ENCODE assay signal across 15 cellular contexts in the genomic region with DNA sequence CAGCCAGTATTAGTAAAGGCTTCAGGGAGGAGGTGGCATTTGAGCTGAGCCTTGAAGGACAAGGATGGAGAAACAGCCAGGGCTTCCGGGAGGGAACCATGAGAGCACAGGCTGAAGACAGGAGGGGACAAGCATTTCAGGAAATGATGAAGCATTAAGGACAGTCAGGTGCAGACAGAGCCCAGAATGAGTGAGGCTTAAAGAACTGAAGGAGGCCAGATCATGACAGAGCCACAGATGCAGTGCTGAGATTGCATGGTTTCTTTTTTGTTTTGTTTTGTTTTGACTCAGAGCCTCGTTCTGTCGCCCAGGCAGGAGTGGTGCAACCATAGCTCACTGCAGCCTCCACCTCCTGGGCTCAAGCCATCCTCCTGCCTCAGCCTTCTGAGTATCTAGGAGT.
DNase-seq lines count a peak whose midpoint lies in the region; ATAC-seq and TF ChIP-seq lines count a peak whose summit lies in the region.
"Had no signal": no experiment of that assay in that cellular context is flagged by ENCODE, and none has a peak within 500 bp of the region (broad histone marks: within the 10 kb centered on the region; RNA-seq: fewer than 3 reads in every experiment).

No MANE protein-coding gene starts in this region.

- no peak overlapping the region for H3K27ac ChIP-seq in brain microvascular endothelial cell
- H3K27ac ChIP-seq in sigmoid colon, result no peak overlapping the region
- H3K27ac ChIP-seq: BLaER1, gastroesophageal sphincter had no signal

- H3K27me3 ChIP-seq in brain microvascular endothelial cell (replicated peaks) (no peaks in the 10 kb centered on the region), sigmoid colon (peaks cover 0 to 4% (median 0%) of the 10 kb centered on the region in 3 donors)
- H3K27me3 ChIP-seq: BLaER1 had no signal

- TF ChIP-seq CTCF in brain microvascular endothelial cell (IDR thresholded peaks at IDR 0.05; ENCODE audit: low read depth, low read length, missing control alignments) (no peak), sigmoid colon (IDR thresholded peaks at IDR 0.05) (no peak)

- no peak overlapping the region for H3K4me3 ChIP-seq in brain microvascular endothelial cell (ENCODE audit: low read depth, low read length)
- no peak overlapping the region for H3K4me3 ChIP-seq in sigmoid colon
- H3K4me3 ChIP-seq: BLaER1, gastroesophageal sphincter had no signal

- TF ChIP-seq POLR2A in sigmoid colon (IDR thresholded peaks at IDR 0.05), result no peak

- no peak for TF ChIP-seq EP300 in sigmoid colon (IDR thresholded peaks at IDR 0.05)

- WGBS in sigmoid colon, 2 donors, result 65 to 78% methylated on average over 3 of the region's 3 CpGs

- DNase-seq in brain microvascular endothelial cell (peak; percentile 36), sigmoid colon (no peak), NCI-H2081 treated with DMSO at 0.1 percent for 48 hours (lab: John Stamatoyannopoulos, UW) (no peak), NOMO-1 (lab: John Stamatoyannopoulos, UW; ENCODE audit: unreplicated experiment in 2 of 2) (no peak)
- no peak for DNase-seq in central memory CD4-positive, alpha-beta T cell
- DNase-seq: amygdala, left cardiac atrium, NCI-H1417 treated with DMSO at 0.1 percent for 48 hours, NCI-H748 treated with DMSO at 0.1 percent for 48 hours, right cardiac atrium had no signal

- intact Hi-C loops in sigmoid colon (cut with DNase I), result no loop called here

- H3K9me3 ChIP-seq in sigmoid colon, result no peaks in the 10 kb centered on the region
- H3K9me3 ChIP-seq: BLaER1, gastroesophageal sphincter had no signal

- ATAC-seq in GM18517 (IDR thresholded peaks at IDR 0.05; ENCODE audit: unreplicated experiment) (peak; percentile 91), GM21619 (IDR thresholded peaks at IDR 0.05; ENCODE audit: unreplicated experiment) (peak; percentile 90), HG03095 (IDR thresholded peaks at IDR 0.05; ENCODE audit: unreplicated experiment) (peak; percentile 86)
- ATAC-seq: gastroesophageal sphincter, left cardiac atrium, right cardiac atrium had no signal

- in situ Hi-C loops in brain microvascular endothelial cell (cut with HindIII; ENCODE audit: low pct_ligation_motif_present, low sequenced_read_pairs), result no loop called here

- H3K36me3 ChIP-seq in brain microvascular endothelial cell (replicated peaks) (no peaks in the 10 kb centered on the region), sigmoid colon (no peaks in the 10 kb centered on the region)
- H3K36me3 ChIP-seq: BLaER1, gastroesophageal sphincter had no signal

- no peaks in the 10 kb centered on the region for H3K4me1 ChIP-seq in sigmoid colon
- H3K4me1 ChIP-seq: BLaER1, gastroesophageal sphincter had no signal
